25 cellular contexts compared by ENCODE assay signal in genomic region chr15:36517758-36518157, GRCh38.
"Had no signal": no experiment of that assay in that cellular context is flagged by ENCODE, and none has a peak within 500 bp of the region (broad histone marks: within the 10 kb centered on the region; RNA-seq: fewer than 3 reads in every experiment).

No MANE protein-coding gene starts in this region.

- DNase-seq: IMR-90, Karpas-422, KG1, MG63, NCI-H1092, NCI-H1105 treated with DMSO at 0.1 percent for 48 hours, NCI-H1417 treated with DMSO at 0.1 percent for 48 hours, NCI-H146, NCI-H1694 treated with DMSO at 0.1 percent for 48 hours, NCI-H1930, NCI-H2081, NCI-H2107, NCI-H2227 treated with DMSO at 0.1 percent for 48 hours, NCI-H510A, NCI-H524 treated with DMSO at 0.1 percent for 48 hours, NCI-H69, NCI-H774, PC-3, SHP77, T-helper 1 cell, T-helper 17 cell had no signal

- H3K27ac ChIP-seq: RWPE1 had no signal

- H3K27me3 ChIP-seq: MG63 had no signal

- H3K4me3 ChIP-seq: MG63 had no signal

- FAIRE-seq: HepG2 had no signal

- H3K36me3 ChIP-seq: MG63 had no signal

- ATAC-seq: HepG2, Panc1, PC-3, SK-N-SH treated with all-trans-retinoic acid at 6 μM for 48 hours, T-helper 17 cell had no signal

- H3K9me3 ChIP-seq: MG63 had no signal
